ENCODE assay signal across 15 cellular contexts in the genomic region with DNA sequence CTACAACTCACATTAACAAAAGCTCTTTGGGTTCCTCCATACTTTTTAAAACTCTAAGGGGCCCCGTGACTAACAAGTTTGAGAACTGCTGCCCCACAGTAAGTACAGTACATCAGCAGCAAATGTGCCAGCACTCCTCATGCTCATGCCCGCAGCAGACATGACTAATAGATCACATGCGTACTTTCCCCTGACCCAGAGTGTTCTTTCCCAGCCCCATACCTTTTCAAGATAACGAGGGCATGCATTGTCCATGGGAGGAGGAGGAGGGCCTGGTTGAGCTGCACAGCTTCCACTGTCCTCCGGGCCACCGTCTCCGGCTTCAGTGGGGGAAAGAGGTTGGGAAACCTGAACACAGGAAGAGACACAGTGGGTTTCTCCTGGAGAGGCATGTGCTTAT. TPM values are rescaled to one million over a fixed set of nuclear protein-coding genes. Genes with fewer than 3 reads are reported as not detected.
DNase-seq lines count a peak whose midpoint lies in the region; ATAC-seq lines count a peak whose summit lies in the region.
"Had no signal": no experiment of that assay in that cellular context is flagged by ENCODE, and none has a peak within 500 bp of the region (broad histone marks: within the 10 kb centered on the region; RNA-seq: fewer than 3 reads in every experiment).

No MANE protein-coding gene starts in this region.

- H3K4ac ChIP-seq in neuronal stem cell (ENCODE audit: low read length) = no peak overlapping the region

- peak overlapping the region; percentile 59 to 80 for H3K27ac Mint-ChIP-seq in effector memory CD8-positive, alpha-beta T cell
- no peak overlapping the region for H3K27ac Mint-ChIP-seq in T-helper 2 cell treated with Interferon-gamma antibody and Interleukin-4, amounts not matched to agents 5 μg/mL and 100 μg/mL, for 36 hours
- H3K27ac Mint-ChIP-seq: activated naive CD8-positive, alpha-beta T cell treated with anti-CD3 and anti-CD28 coated beads, Interleukin-2, amount 10 ng/mL, durations not matched to agents 7 days and 5 days had no signal

- H3K4me1 Mint-ChIP-seq in effector memory CD8-positive, alpha-beta T cell (ENCODE audit: low read depth in 2 of 2) = no peaks in the 10 kb centered on the region
- H3K4me1 Mint-ChIP-seq in T-helper 2 cell treated with Interferon-gamma antibody and Interleukin-4, amounts not matched to agents 5 μg/mL and 100 μg/mL, for 36 hours (ENCODE audit: low read depth) = no peaks in the 10 kb centered on the region

- H2BK15ac ChIP-seq in neuronal stem cell (ENCODE audit: low read length) = peak overlapping the region; percentile 68

- no peak overlapping the region for H3K27ac ChIP-seq in neuronal stem cell (replicated peaks; ENCODE audit: low read length)
- no peak overlapping the region for H3K27ac ChIP-seq in SJCRH30
- H3K27ac ChIP-seq: spleen, testis had no signal

- no peak overlapping the region for H4K8ac ChIP-seq in neuronal stem cell (ENCODE audit: low read depth, low read length)

- no peak overlapping the region for H2AFZ ChIP-seq in neuronal stem cell (ENCODE audit: low read length)

- no peak overlapping the region for H3K14ac ChIP-seq in neuronal stem cell (ENCODE audit: low read length)

- H2AK5ac ChIP-seq in neuronal stem cell (ENCODE audit: low read depth, low read length) = no peak overlapping the region

- no peaks in the 10 kb centered on the region for H3K9me3 Mint-ChIP-seq in effector memory CD8-positive, alpha-beta T cell
- H3K9me3 Mint-ChIP-seq in T-helper 2 cell treated with Interferon-gamma antibody and Interleukin-4, amounts not matched to agents 5 μg/mL and 100 μg/mL, for 36 hours = no peaks in the 10 kb centered on the region
- H3K9me3 Mint-ChIP-seq: activated naive CD8-positive, alpha-beta T cell treated with anti-CD3 and anti-CD28 coated beads, Interleukin-2, amount 10 ng/mL, durations not matched to agents 7 days and 5 days had no signal

- peaks cover 45% of the 10 kb centered on the region for H3K36me3 Mint-ChIP-seq in effector memory CD8-positive, alpha-beta T cell (ENCODE audit: insufficient read depth)
- peaks cover 39% of the 10 kb centered on the region for H3K36me3 Mint-ChIP-seq in T-helper 2 cell treated with Interferon-gamma antibody and Interleukin-4, amounts not matched to agents 5 μg/mL and 100 μg/mL, for 36 hours (ENCODE audit: low read depth)

- no CpG with 5 or more reads among the region's 7 CpGs for WGBS in neuronal stem cell (ENCODE audit: extremely low coverage in 2 of 2, insufficient read length in 2 of 2, insufficient replicate concordance in 1 of 2), 2 donors

- no peak overlapping the region for H2BK12ac ChIP-seq in neuronal stem cell (ENCODE audit: low read length)

- peak overlapping the region; percentile 26 for H2BK5ac ChIP-seq in neuronal stem cell (ENCODE audit: low read length)

- ATAC-seq in effector memory CD8-positive, alpha-beta T cell (replicated peaks) = no peak
- ATAC-seq in GM18858 (IDR thresholded peaks at IDR 0.05; ENCODE audit: unreplicated experiment) (no peak), GM21423 (IDR thresholded peaks at IDR 0.05; ENCODE audit: unreplicated experiment) (no peak)

- H3K18ac ChIP-seq in neuronal stem cell (ENCODE audit: low read length) = no peak overlapping the region

- H2BK120ac ChIP-seq in neuronal stem cell (ENCODE audit: low read depth, low read length) = no peak overlapping the region

- no peaks in the 10 kb centered on the region for H3K79me1 ChIP-seq in neuronal stem cell (ENCODE audit: low read depth, low read length)

- H3K27me3 Mint-ChIP-seq in effector memory CD8-positive, alpha-beta T cell = no peaks in the 10 kb centered on the region
- H3K27me3 Mint-ChIP-seq in T-helper 2 cell treated with Interferon-gamma antibody and Interleukin-4, amounts not matched to agents 5 μg/mL and 100 μg/mL, for 36 hours (ENCODE audit: low read depth) = no peaks in the 10 kb centered on the region
- H3K27me3 Mint-ChIP-seq: activated naive CD8-positive, alpha-beta T cell treated with anti-CD3 and anti-CD28 coated beads, Interleukin-2, amount 10 ng/mL, durations not matched to agents 7 days and 5 days had no signal

- peaks cover 0 to 2% (median 0%) of the 10 kb centered on the region in 3 experiments for H3K27me3 ChIP-seq in neuronal stem cell (ENCODE audit: control insufficient read depth in 3 of 3, insufficient read depth in 3 of 3, low read depth in 1 of 3, low read length in 3 of 3)
- H3K27me3 ChIP-seq in SJCRH30 = no peaks in the 10 kb centered on the region
- H3K27me3 ChIP-seq: spleen, testis had no signal

- H3K4me3 Mint-ChIP-seq in effector memory CD8-positive, alpha-beta T cell = no peak overlapping the region
- H3K4me3 Mint-ChIP-seq in T-helper 2 cell treated with Interferon-gamma antibody and Interleukin-4, amounts not matched to agents 5 μg/mL and 100 μg/mL, for 36 hours = no peak overlapping the region
- H3K4me3 Mint-ChIP-seq: activated naive CD8-positive, alpha-beta T cell treated with anti-CD3 and anti-CD28 coated beads, Interleukin-2, amount 10 ng/mL, durations not matched to agents 7 days and 5 days had no signal

- H3K4me2 ChIP-seq in neuronal stem cell (ENCODE audit: insufficient read depth, low read length, poor library complexity, severe bottlenecking) = no peak overlapping the region

- no peaks in the 10 kb centered on the region for H3K4me1 ChIP-seq in neuronal stem cell (ENCODE audit: control insufficient read depth in 2 of 2, insufficient read depth in 1 of 2, low read depth in 1 of 2, low read length in 2 of 2)
- peaks cover 21% of the 10 kb centered on the region for H3K4me1 ChIP-seq in SJCRH30
- H3K4me1 ChIP-seq: HAP-1, spleen, testis had no signal

- no peak overlapping the region for H3K9ac ChIP-seq in neuronal stem cell (ENCODE audit: low read depth, low read length, poor library complexity)

- DNase-seq in A172 (ENCODE audit: low spot score) (peak; percentile 53), LHCN-M2 (ENCODE audit: low read depth) (peak; percentile 40), neuronal stem cell (ENCODE audit: low spot score) (no peak), SJCRH30 (no peak)
- DNase-seq in effector memory CD8-positive, alpha-beta T cell = no peak
- no peak for DNase-seq in T-helper 2 cell treated with Interferon-gamma antibody and Interleukin-4, amounts not matched to agents 5 μg/mL and 100 μg/mL, for 36 hours (ENCODE audit: low spot score)
- DNase-seq: activated naive CD8-positive, alpha-beta T cell treated with anti-CD3 and anti-CD28 coated beads, Interleukin-2, amount 10 ng/mL, durations not matched to agents 7 days and 5 days; MM.1S; NCI-H82; SIG-M5; spleen; testis had no signal

- no peak overlapping the region for H3K23ac ChIP-seq in neuronal stem cell (ENCODE audit: low read depth, low read length, poor library complexity)

- H3K36me3 ChIP-seq in neuronal stem cell (replicated peaks in 1 of 2; ENCODE audit: control insufficient read depth in 2 of 2, insufficient read depth in 2 of 2, low read length in 2 of 2) (no peaks in the 10 kb centered on the region), SJCRH30 (no peaks in the 10 kb centered on the region)

- H3K9me3 ChIP-seq in neuronal stem cell (replicated peaks in 1 of 2; ENCODE audit: control insufficient read depth in 2 of 2, insufficient read depth in 1 of 2, low read depth in 1 of 2, low read length in 2 of 2) (no peaks in the 10 kb centered on the region), SJCRH30 (replicated peaks) (no peaks in the 10 kb centered on the region)
- H3K9me3 ChIP-seq: HAP-1, spleen, testis had no signal

- H3K4me3 ChIP-seq in neuronal stem cell (ENCODE audit: low read length in 2 of 2) = no peak overlapping the region
- no peak overlapping the region for H3K4me3 ChIP-seq in SJCRH30
- H3K4me3 ChIP-seq: HAP-1, spleen, testis had no signal

- H4K91ac ChIP-seq in neuronal stem cell (ENCODE audit: low read depth, low read length, poor library complexity) = no peak overlapping the region

RNA-seq across cellular contexts. Expression of gene DHRS3, which starts 45.5 kb away (rescaled TPM):
- not detected in 2 replicates for total RNA-seq in A172 (2014; rRNA removed; shearing (Covaris generic))
- total RNA-seq in LHCN-M2 (2014; rRNA removed) = 1.4 and 1.6 TPM in 2 replicates
- polyA plus RNA-seq in LHCN-M2 (2012) = 2.3 TPM
- polyA plus RNA-seq in neuronal stem cell (2013, experiment 1 of 2) = 0.75 TPM
- 0.76 TPM for polyA plus RNA-seq in neuronal stem cell (2013, experiment 2 of 2)
- total RNA-seq in SJCRH30 (2014; rRNA removed; shearing (Covaris generic)) = 2.6 and 3.5 TPM in 2 replicates

Comparison
In these comparisons a context has a peak if more than half of its experiments do, and no peak if none do; other contexts are left out.
1. DNase-seq: peak in A172 (single experiment) and LHCN-M2 (single experiment); none in effector memory CD8-positive, alpha-beta T cell (0 of 3), neuronal stem cell (single experiment), T-helper 2 cell treated with Interferon-gamma antibody and Interleukin-4, amounts not matched to agents 5 μg/mL and 100 μg/mL, for 36 hours (single experiment) and SJCRH30 (0 of 2).